13 cellular contexts compared by ENCODE assay signal in genomic region chr21:33971492-33972013, GRCh38. TPM values are rescaled to one million over a fixed set of nuclear protein-coding genes. Genes with fewer than 3 reads are reported as not detected.
DNase-seq lines count a peak whose midpoint lies in the region; ATAC-seq, FAIRE-seq and TF ChIP-seq lines count a peak whose summit lies in the region.
"Had no signal": no experiment of that assay in that cellular context is flagged by ENCODE, and none has a peak within 500 bp of the region (broad histone marks: within the 10 kb centered on the region; RNA-seq: fewer than 3 reads in every experiment).

No MANE protein-coding gene starts in this region.

- CTCF ChIA-PET in activated CD4-positive, alpha-beta T cell treated with anti-CD3 and anti-CD28 coated beads for 36 hours (lab: Charles Lee), result interaction anchor here (0.9 to 5.1 kb wide), 5 partner anchors 12 to 71 kb away, joined by 3 to 24 read pairs (median 5); no protein-coding TSS in a partner anchor
- CTCF ChIA-PET in PC-3 (lab: Charles Lee) (no interaction called here), endothelial cell of umbilical vein (lab: Charles Lee) (interaction anchor here (1.7 to 4.4 kb wide), 3 partner anchors 24 to 230 kb away, joined by 5 to 38 read pairs (median 10); no protein-coding TSS in a partner anchor)

- H3K4me3 ChIP-seq in PC-3 (ENCODE audit: low read length) (peak overlapping the region; percentile 35; the same call in 1 of the 2 replicates), endothelial cell of umbilical vein (replicated peaks in 1 of 3; ENCODE audit: insufficient read depth in 1 of 3, low read depth in 1 of 3, low read length in 3 of 3) (no peak overlapping the region), skeletal muscle cell (ENCODE audit: low read depth, low read length) (no peak overlapping the region), aorta (ENCODE audit: low read length in 2 of 2) (no peak overlapping the region)
- H3K4me3 ChIP-seq: lower lobe of right lung, transverse colon had no signal

- H3K27me3 ChIP-seq in PC-3 (ENCODE audit: low read length) (no peaks in the 10 kb centered on the region), endothelial cell of umbilical vein (ENCODE audit: control insufficient read depth in 2 of 2, insufficient read depth in 2 of 2, low read length in 2 of 2) (peaks cover 0 to 6% of the 10 kb centered on the region in 2 experiments), aorta (ENCODE audit: control insufficient read depth in 1 of 2, insufficient read depth in 2 of 2, low read length in 1 of 2) (no peaks in the 10 kb centered on the region)

- no peaks in the 10 kb centered on the region for H3K9me2 ChIP-seq in PC-3 (replicated peaks; ENCODE audit: low read length)

- FAIRE-seq in endothelial cell of umbilical vein (lab: Jason Lieb, UNC), result peak; percentile 77
- FAIRE-seq: endometrium had no signal

- H3K79me2 ChIP-seq in PC-3 (ENCODE audit: low read length), result no peaks in the 10 kb centered on the region
- no peaks in the 10 kb centered on the region for H3K79me2 ChIP-seq in endothelial cell of umbilical vein (ENCODE audit: control insufficient read depth, insufficient read depth, low read length)

- no peak for TF ChIP-seq POLR2A in endothelial cell of umbilical vein (IDR thresholded peaks at IDR 0.05; ENCODE audit: low read depth, low read length)

- peak overlapping the region; percentile 14; the same call in 1 of the 2 replicates for H3K9ac ChIP-seq in PC-3 (ENCODE audit: low read length)
- H3K9ac ChIP-seq in endothelial cell of umbilical vein (replicated peaks; ENCODE audit: extremely low read depth, insufficient read depth, low read length), result no peak overlapping the region

- H3K27ac ChIP-seq in PC-3 (ENCODE audit: low read length) (peak overlapping the region; percentile 82), endothelial cell of umbilical vein (ENCODE audit: insufficient read depth, low read depth, low read length) (no peak overlapping the region), aorta (ENCODE audit: low read depth in 1 of 2, low read length in 2 of 2) (no peak overlapping the region)
- H3K27ac ChIP-seq: lower lobe of right lung had no signal

- no peak overlapping the region for H3K4me3 Mint-ChIP-seq in activated CD4-positive, alpha-beta T cell treated with anti-CD3 and anti-CD28 coated beads for 36 hours
- H3K4me3 Mint-ChIP-seq: activated T-cell treated with anti-CD3 and anti-CD28 coated beads, Interleukin-2, amount 50 U/mL, for 4 hours had no signal

- no peaks in the 10 kb centered on the region for H3K36me3 ChIP-seq in PC-3 (ENCODE audit: low read depth, low read length)
- H3K36me3 ChIP-seq in endothelial cell of umbilical vein (ENCODE audit: control insufficient read depth in 2 of 2, extremely low read depth in 1 of 2, insufficient read depth in 2 of 2, low read length in 2 of 2), result no peaks in the 10 kb centered on the region
- no peaks in the 10 kb centered on the region for H3K36me3 ChIP-seq in aorta (ENCODE audit: control insufficient read depth in 1 of 2, insufficient read depth in 2 of 2, low read length in 1 of 2)
- H3K36me3 ChIP-seq: lower lobe of right lung, transverse colon had no signal

- WGBS in aorta, 2 donors, result 89 to 92% methylated on average over 7 of the region's 7 CpGs

- H3K4me1 ChIP-seq in PC-3 (ENCODE audit: insufficient read depth, low read length) (peaks cover 68% of the 10 kb centered on the region), endothelial cell of umbilical vein (ENCODE audit: control insufficient read depth, extremely low read depth, insufficient read depth, low read length) (peaks cover 36% of the 10 kb centered on the region), aorta (ENCODE audit: control insufficient read depth in 1 of 2, insufficient read depth in 2 of 2, low read length in 2 of 2) (peaks cover 7 to 11% of the 10 kb centered on the region in 2 donors)

- peak overlapping the region; percentile 29 for H3K27ac Mint-ChIP-seq in activated CD4-positive, alpha-beta T cell treated with anti-CD3 and anti-CD28 coated beads for 36 hours

- dilution Hi-C loops in endothelial cell of umbilical vein (cut with MboI; ENCODE audit: extremely low pct_ligation_motif_present, low sequenced_read_pairs), result no loop called here

- TSS peak; percentile 10 for BruUV-seq in PC-3 (replicated peaks; lab: Mats Ljungman, UMichigan)
- no TSS peak for BruUV-seq in endothelial cell of umbilical vein (replicated peaks; lab: Mats Ljungman, UMichigan)

- POLR2A ChIA-PET in activated CD4-positive, alpha-beta T cell treated with anti-CD3 and anti-CD28 coated beads for 36 hours (lab: Charles Lee), result interaction anchor here (1.2 kb wide), 1 partner anchor 20 kb away, joined by 5 read pairs; no protein-coding TSS in a partner anchor
- POLR2A ChIA-PET in PC-3 (lab: Charles Lee; ENCODE audit: unreplicated experiment) (no interaction called here), endothelial cell of umbilical vein (lab: Charles Lee) (interaction anchor here (0.7 kb wide), 1 partner anchor 336 kb away, joined by 4 read pairs; no protein-coding TSS in a partner anchor)

- H3K9me1 ChIP-seq in endothelial cell of umbilical vein (replicated peaks; ENCODE audit: control insufficient read depth, extremely low read depth, insufficient read depth, low read length), result no peaks in the 10 kb centered on the region

- intact Hi-C loops in activated CD4-positive, alpha-beta T cell treated with anti-CD3 and anti-CD28 coated beads for 36 hours (cut with DNase I, micrococcal nuclease), result loop anchor here in 1 of 2 experiments (10.0 kb wide), 1 partner anchor 643 kb away; the partner anchor contains the start of gene RCAN1
- intact Hi-C loops in PC-3 (cut with micrococcal nuclease) (no loop called here), endothelial cell of umbilical vein (cut with micrococcal nuclease) (no loop called here), aorta (cut with DNase I) (no loop called here)

- no peaks in the 10 kb centered on the region for H3K27me3 Mint-ChIP-seq in activated CD4-positive, alpha-beta T cell treated with anti-CD3 and anti-CD28 coated beads for 36 hours

- no peak for TF ChIP-seq CTCF in PC-3 (conservative IDR thresholded peaks at IDR 0.05; ENCODE audit: low read depth, low read length)
- TF ChIP-seq CTCF in endothelial cell of umbilical vein (IDR thresholded peaks at IDR 0.05; ENCODE audit: extremely low read depth in 1 of 2, insufficient read depth in 1 of 2, low read depth in 1 of 2, low read length in 2 of 2), result no peak

- H3F3A ChIP-seq in PC-3 (ENCODE audit: low read length, unreplicated experiment), result peaks cover 28% of the 10 kb centered on the region

- peak overlapping the region; percentile 75 for H3K4me2 ChIP-seq in PC-3 (ENCODE audit: low read length)
- no peak overlapping the region for H3K4me2 ChIP-seq in endothelial cell of umbilical vein (ENCODE audit: insufficient read depth, low read length)

- no peak for DNase-seq in activated CD4-positive, alpha-beta T cell treated with anti-CD3 and anti-CD28 coated beads for 36 hours
- DNase-seq in activated CD4-positive, alpha-beta T cell treated with anti-CD3 and anti-CD28 coated beads for 48 hours, result no peak
- DNase-seq in PC-3 (peak; percentile 81), endothelial cell of umbilical vein (ENCODE audit: low read depth, low spot score) (peak; percentile 12), skeletal muscle cell (ENCODE audit: low read depth) (peak; percentile 73), aorta (no peak)
- DNase-seq in stimulated activated naive CD8-positive, alpha-beta T cell treated with anti-CD3 and anti-CD28 coated beads, Interleukin-15, Interleukin-2, amounts not matched to agents 100 U/mL and 50 U/mL, for 24 hours, result no peak
- DNase-seq: activated T-cell treated with anti-CD3 and anti-CD28 coated beads, Interleukin-2, amount 50 U/mL, for 4 hours; lower lobe of right lung; MM.1S; transverse colon had no signal

- H2AFZ ChIP-seq in PC-3 (ENCODE audit: low read length), result 0 out of 2 replicates have a peak overlapping the region, but pooled peaks have one; percentile 16
- H2AFZ ChIP-seq in endothelial cell of umbilical vein (ENCODE audit: low read depth, low read length), result no peak overlapping the region

- peaks cover 43% of the 10 kb centered on the region for H3K4me1 Mint-ChIP-seq in activated CD4-positive, alpha-beta T cell treated with anti-CD3 and anti-CD28 coated beads for 36 hours

- H3K36me3 Mint-ChIP-seq in activated CD4-positive, alpha-beta T cell treated with anti-CD3 and anti-CD28 coated beads for 36 hours (ENCODE audit: low read depth), result peaks cover 18% of the 10 kb centered on the region

- H3K9me3 ChIP-seq in PC-3 (ENCODE audit: low read length) (no peaks in the 10 kb centered on the region), endothelial cell of umbilical vein (replicated peaks; ENCODE audit: control insufficient read depth, insufficient read depth, low read length) (no peaks in the 10 kb centered on the region), aorta (ENCODE audit: control insufficient read depth, low read length) (no peaks in the 10 kb centered on the region)
- H3K9me3 ChIP-seq: lower lobe of right lung, transverse colon had no signal

- H4K20me1 ChIP-seq in PC-3 (ENCODE audit: low read length), result no peaks in the 10 kb centered on the region
- H4K20me1 ChIP-seq in endothelial cell of umbilical vein (replicated peaks; ENCODE audit: control insufficient read depth, extremely low read depth, insufficient read depth, low read length), result no peaks in the 10 kb centered on the region

- no peak for ATAC-seq in activated CD4-positive, alpha-beta T cell treated with anti-CD3 and anti-CD28 coated beads for 36 hours
- ATAC-seq in PC-3, result peak; percentile 39
- no peak for ATAC-seq in aorta (ENCODE audit: low FRiP score)
- no peak for ATAC-seq in stimulated activated naive CD8-positive, alpha-beta T cell treated with anti-CD3 and anti-CD28 coated beads, Interleukin-15, Interleukin-2, amounts not matched to agents 100 U/mL and 50 U/mL, for 24 hours
- no peak for ATAC-seq in HG03442 (IDR thresholded peaks at IDR 0.05; ENCODE audit: unreplicated experiment)
- ATAC-seq: activated T-cell treated with anti-CD3 and anti-CD28 coated beads, Interleukin-2, amount 50 U/mL, for 4 hours; lower lobe of right lung had no signal

- no peaks in the 10 kb centered on the region for H3K9me3 Mint-ChIP-seq in activated CD4-positive, alpha-beta T cell treated with anti-CD3 and anti-CD28 coated beads for 36 hours (ENCODE audit: low read depth)
- H3K9me3 Mint-ChIP-seq: activated T-cell treated with anti-CD3 and anti-CD28 coated beads, Interleukin-2, amount 50 U/mL, for 4 hours had no signal

RNA-seq across cellular contexts. Expression of gene ATP5PO, which starts 55.9 kb away (rescaled TPM):
- 100 to 1,000 TPM; 177 to 238 TPM for total RNA-seq in activated CD4-positive, alpha-beta T cell treated with anti-CD3 and anti-CD28 coated beads for 36 hours
- total RNA-seq in PC-3 (2014; rRNA removed), result 288 and 386 TPM in 2 replicates
- 187 and 190 TPM in 2 replicates for total RNA-seq in endothelial cell of umbilical vein
- 126 and 207 TPM in 2 replicates for polyA plus RNA-seq in endothelial cell of umbilical vein
- polyA plus RNA-seq in endothelial cell of umbilical vein (2011; cell fraction: cytosol; rRNA removed), result 287 and 323 TPM in 2 replicates
- 99.2 and 106 TPM in 2 replicates for polyA plus RNA-seq in endothelial cell of umbilical vein (2011; cell fraction: nucleus; rRNA removed)
- 254 and 279 TPM in 2 replicates for polyA plus RNA-seq in endothelial cell of umbilical vein (2012)
- polyA minus RNA-seq in endothelial cell of umbilical vein, result 69.4 and 79.5 TPM in 2 replicates
- 70.8 TPM for polyA minus RNA-seq in endothelial cell of umbilical vein (2011; cell fraction: cytosol; rRNA and poly(A)+ RNA removed)
- polyA minus RNA-seq in endothelial cell of umbilical vein (2011; cell fraction: nucleus; rRNA and poly(A)+ RNA removed), result 25.3 and 29.9 TPM in 2 replicates
- 100 to 1,000 TPM; 112 to 119 TPM for total RNA-seq in aorta
- polyA plus RNA-seq in aorta, result 100 to 1,000 TPM; 234 to 461 TPM

Comparison
In these comparisons a context has a peak if more than half of its experiments do, and no peak if none do; other contexts are left out.
1. DNase-seq: peak in PC-3 (single experiment), endothelial cell of umbilical vein (single experiment) and skeletal muscle cell (single experiment); none in activated CD4-positive, alpha-beta T cell treated with anti-CD3 and anti-CD28 coated beads for 36 hours (single experiment), activated CD4-positive, alpha-beta T cell treated with anti-CD3 and anti-CD28 coated beads for 48 hours (single experiment), aorta (0 of 2) and stimulated activated naive CD8-positive, alpha-beta T cell treated with anti-CD3 and anti-CD28 coated beads, Interleukin-15, Interleukin-2, amounts not matched to agents 100 U/mL and 50 U/mL, for 24 hours (single experiment).